In genomic region chr6:97867177-97867576, GRCh38 we compare ENCODE assay signal across 24 cellular contexts.
"Had no signal": no experiment of that assay in that cellular context is flagged by ENCODE, and none has a peak within 500 bp of the region (broad histone marks: within the 10 kb centered on the region; RNA-seq: fewer than 3 reads in every experiment).

No MANE protein-coding gene starts in this region.

- DNase-seq: naive B cell; naive thymus-derived CD8-positive, alpha-beta T cell; nephron progenitor cell; occipital lobe; ovary; psoas muscle; right lobe of liver; sigmoid colon; small intestine; stimulated activated CD4-positive, alpha-beta T cell treated with anti-CD3 and anti-CD28 coated beads, Interleukin-15, amount 100 ng/mL, for 24 hours; stimulated activated CD4-positive, alpha-beta T cell treated with anti-CD3 and anti-CD28 coated beads, Interleukin-2, amount 100 ng/mL, for 24 hours; stimulated activated CD4-positive, alpha-beta T cell treated with anti-CD3 and anti-CD28 coated beads, Interleukin-2, amount 100 ng/mL, for 48 hours; stimulated activated CD4-positive, alpha-beta T cell treated with anti-CD3 and anti-CD28 coated beads, Interleukin-4, amount 100 ng/mL, for 24 hours; stimulated activated naive B cell treated with anti-CD40 and anti-IgM and Interleukin-4, amounts not matched to agents 10 μg/mL and 1 μg/mL and 100 μg/mL, for 72 hours; stimulated activated naive CD4-positive, alpha-beta T cell treated with Interleukin-2 at 50 U/mL for 16 hours; stomach; thyroid gland; upper lobe of right lung; uterus had no signal

- H3K79me2 ChIP-seq: parathyroid adenoma had no signal

- FAIRE-seq: small intestine had no signal

- H3K9ac ChIP-seq: parathyroid adenoma had no signal

- H3K36me3 ChIP-seq: ovary, right lobe of liver, sigmoid colon, stomach, thoracic aorta, thyroid gland, tibial nerve, upper lobe of right lung, uterus had no signal

- ATAC-seq: naive thymus-derived CD8-positive, alpha-beta T cell; natural killer cell treated with Interleukin-12 subunit alpha and Interleukin-12 subunit beta and Interleukin-15 and Interleukin-18, amount 100 ng/mL, for 72 hours; psoas muscle; right lobe of liver; stimulated activated effector memory CD8-positive, alpha-beta T cell treated with anti-CD3 and anti-CD28 coated beads, Interleukin-12 subunit alpha, Interleukin-12 subunit beta, amount 100 ng/mL, for 72 hours; stimulated activated naive B cell treated with anti-CD40 and anti-IgM and Interleukin-4, amounts not matched to agents 10 μg/mL and 1 μg/mL and 100 μg/mL, for 72 hours; upper lobe of right lung had no signal

- H3K4me3 ChIP-seq: ovary, psoas muscle, right lobe of liver, sigmoid colon, stomach, thoracic aorta, thyroid gland, tibial nerve, upper lobe of right lung, uterus had no signal

- H3K27me3 ChIP-seq: ovary, right lobe of liver, sigmoid colon, stomach, thyroid gland, tibial nerve, upper lobe of right lung, uterus had no signal

- H3K9me3 ChIP-seq: ovary, psoas muscle, right lobe of liver, sigmoid colon, stomach, thoracic aorta, thyroid gland, tibial nerve, upper lobe of right lung, uterus had no signal

- H3K27ac ChIP-seq: ovary, parathyroid adenoma, psoas muscle, right lobe of liver, sigmoid colon, stomach, thoracic aorta, thyroid gland, tibial nerve, upper lobe of right lung, uterus had no signal

- H2AFZ ChIP-seq: parathyroid adenoma had no signal

- H3K4me1 ChIP-seq: parathyroid adenoma, psoas muscle, right lobe of liver, sigmoid colon, stomach, thyroid gland, tibial nerve, upper lobe of right lung, uterus had no signal
